Comparison of ENCODE assay signal across 7 cellular contexts in the genomic region with DNA sequence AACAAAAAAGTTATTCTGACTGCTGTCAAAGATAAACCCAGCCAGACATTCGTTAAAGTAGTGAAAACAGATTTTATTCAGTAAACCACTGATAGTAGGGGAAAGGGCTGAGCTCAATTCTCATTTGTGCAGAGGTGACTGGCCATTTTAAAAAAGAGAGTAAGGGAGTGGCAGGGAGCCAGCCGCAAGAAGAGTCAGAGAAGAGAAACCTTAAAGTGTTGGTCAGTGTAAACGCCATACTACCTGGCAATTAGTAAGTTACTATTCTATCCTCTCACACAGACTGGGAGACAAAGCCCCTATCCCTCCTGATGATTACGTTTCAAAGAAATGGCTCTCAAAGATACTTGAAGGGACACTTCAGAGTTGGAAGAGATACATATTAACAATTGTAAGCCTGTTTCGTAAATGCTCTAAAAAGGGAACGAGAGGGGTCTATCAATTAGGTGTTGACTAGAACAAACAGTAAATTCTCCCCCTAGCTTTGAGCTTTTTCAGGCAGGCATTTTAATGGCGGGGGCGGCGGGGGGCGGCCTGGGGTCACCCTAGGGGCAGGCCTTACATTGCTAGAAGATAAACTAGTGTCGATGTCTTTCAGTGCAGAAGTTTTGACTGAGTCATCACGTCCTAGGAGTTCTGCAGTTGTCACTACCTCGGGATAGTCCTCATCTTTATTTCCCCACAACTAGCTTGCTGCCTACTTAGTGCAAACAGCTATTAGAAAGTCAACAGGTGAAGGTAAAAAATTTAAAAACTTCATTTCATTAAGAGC. TPM values are rescaled to one million over a fixed set of nuclear protein-coding genes. Genes with fewer than 3 reads are reported as not detected.
A peak's percentile ranks its signal among the peaks of the same experiment; 100 is the strongest.
DNase-seq lines count a peak whose midpoint lies in the region; ATAC-seq and TF ChIP-seq lines count a peak whose summit lies in the region.

No MANE protein-coding gene starts in this region.

- H3K9me3 ChIP-seq in OCI-LY7 (ENCODE audit: low read length) (no peaks in the 10 kb centered on the region), endocrine pancreas (ENCODE audit: control insufficient read depth, low read length) (no peaks in the 10 kb centered on the region), osteoblast (ENCODE audit: low read depth, low read length) (no peaks in the 10 kb centered on the region)

- H3K4me3 ChIP-seq in OCI-LY7 (ENCODE audit: low read depth, low read length, poor library complexity, severe bottlenecking) (peak overlapping the region; percentile 93), endocrine pancreas (ENCODE audit: control insufficient read depth, insufficient read depth, low read length) (peak overlapping the region; percentile 89), osteoblast (ENCODE audit: insufficient read depth, low read length) (peak overlapping the region; percentile 89)

- POLR2A ChIA-PET in OCI-LY7 (lab: Charles Lee), result interaction anchor here (0.5 to 1.3 kb wide), 7 partner anchors 8 to 316 kb away, joined by 3 to 4 read pairs (median 3); a partner anchor contains a TSS

- H3K9me2 ChIP-seq in OCI-LY7 (ENCODE audit: insufficient read depth, low read length), result no peaks in the 10 kb centered on the region

- no peak for TF ChIP-seq CTCF in OCI-LY7 (conservative IDR thresholded peaks at IDR 0.05; ENCODE audit: low read length)
- no peak for TF ChIP-seq CTCF in osteoblast (IDR thresholded peaks at IDR 0.05; ENCODE audit: extremely low read depth, low read depth, low read length)

- peaks cover 35% of the 10 kb centered on the region for H3K4me1 ChIP-seq in OCI-LY7 (ENCODE audit: insufficient read depth, low read length, poor library complexity, severe bottlenecking)
- peaks cover 25% of the 10 kb centered on the region for H3K4me1 ChIP-seq in endocrine pancreas (ENCODE audit: control insufficient read depth, insufficient read depth, low read length)
- peaks cover 33% of the 10 kb centered on the region for H3K4me1 ChIP-seq in osteoblast (ENCODE audit: insufficient read depth, low read length)

- CTCF ChIA-PET in OCI-LY7 (lab: Charles Lee; ENCODE audit: unreplicated experiment), result no interaction called here

- H4K20me1 ChIP-seq in OCI-LY7 (ENCODE audit: insufficient read depth, low read length), result peaks cover 20% of the 10 kb centered on the region
- peaks cover 50% of the 10 kb centered on the region for H4K20me1 ChIP-seq in osteoblast (ENCODE audit: insufficient read depth, low read length)

- H3K27me3 ChIP-seq in endocrine pancreas (ENCODE audit: control insufficient read depth, insufficient read depth, low read length), result no peaks in the 10 kb centered on the region
- no peaks in the 10 kb centered on the region for H3K27me3 ChIP-seq in osteoblast (ENCODE audit: insufficient read depth, low read length)

- H3K79me2 ChIP-seq in OCI-LY7 (ENCODE audit: insufficient read depth, low read depth, low read length), result peaks cover 38% of the 10 kb centered on the region
- H3K79me2 ChIP-seq in osteoblast (ENCODE audit: insufficient read depth, low read length), result peaks cover 93% of the 10 kb centered on the region

- H3K36me3 ChIP-seq in OCI-LY7 (ENCODE audit: insufficient read depth, low read length) (peaks cover 16% of the 10 kb centered on the region), endocrine pancreas (ENCODE audit: control insufficient read depth, insufficient read depth, low read length) (no peaks in the 10 kb centered on the region), osteoblast (ENCODE audit: insufficient read depth, low read length) (peaks cover 5% of the 10 kb centered on the region)

- H3K27ac ChIP-seq in OCI-LY7 (ENCODE audit: low read depth, low read length, poor library complexity, severe bottlenecking) (no peak overlapping the region), osteoblast (ENCODE audit: low read depth, low read length) (peak overlapping the region; percentile 100)

- no peak for ATAC-seq in GM19397 (IDR thresholded peaks at IDR 0.05; ENCODE audit: unreplicated experiment)

- BruUV-seq in OCI-LY7 (replicated peaks; lab: Mats Ljungman, UMichigan), result no TSS peak

- H3K9ac ChIP-seq in endocrine pancreas (ENCODE audit: control insufficient read depth, insufficient read depth, low read length), result peak overlapping the region; percentile 44

- intact Hi-C loops in OCI-LY7 (cut with micrococcal nuclease; ENCODE audit: unreplicated experiment), result no loop called here

- H2AFZ ChIP-seq in OCI-LY7 (ENCODE audit: low read length) (no peak overlapping the region), osteoblast (ENCODE audit: low read length) (no peak overlapping the region)

- H3K4me2 ChIP-seq in OCI-LY7 (ENCODE audit: low read length) (peak overlapping the region; percentile 99), osteoblast (ENCODE audit: insufficient read depth, low read length) (peak overlapping the region; percentile 100)

- DNase-seq in ELF-1 (ENCODE audit: low read depth, low spot score), result peak; percentile 20
- no peak for DNase-seq in OCI-LY7 (ENCODE audit: low spot score)
- no peak for DNase-seq in osteoblast (ENCODE audit: insufficient read length, low spot score, missing footprints)
- no peak for DNase-seq in nucleus accumbens (lab: John Stamatoyannopoulos, UW)
- no peak for DNase-seq in amniotic stem cell (lab: John Stamatoyannopoulos, UW)

RNA-seq across cellular contexts. Expression of a gene that starts 1.8 kb away (rescaled TPM):
- total RNA-seq in OCI-LY7 (2014; rRNA removed; shearing (Covaris generic)), result 31.4 and 39.0 TPM in 2 replicates
- total RNA-seq in OCI-LY7 (2022) (30.6 and 33.5 TPM in 2 replicates), osteoblast (111 and 140 TPM in 2 replicates)

RNA-seq across cellular contexts. Expression of a gene that starts 2.4 kb away (rescaled TPM):
- 170 and 222 TPM in 2 replicates for total RNA-seq in OCI-LY7 (2014; rRNA removed; shearing (Covaris generic))
- total RNA-seq in OCI-LY7 (2022), result 154 and 161 TPM in 2 replicates
- total RNA-seq in osteoblast, result 127 and 152 TPM in 2 replicates

RNA-seq across cellular contexts. Expression of a gene that starts 54.2 kb away (rescaled TPM):
- not detected in 2 replicates for total RNA-seq in OCI-LY7 (2014; rRNA removed; shearing (Covaris generic))
- total RNA-seq in OCI-LY7 (2022) (not detected in 2 replicates), osteoblast (1.2 and 2.5 TPM in 2 replicates)
